Comparison of ENCODE assay signal across 29 cellular contexts in the genomic region with DNA sequence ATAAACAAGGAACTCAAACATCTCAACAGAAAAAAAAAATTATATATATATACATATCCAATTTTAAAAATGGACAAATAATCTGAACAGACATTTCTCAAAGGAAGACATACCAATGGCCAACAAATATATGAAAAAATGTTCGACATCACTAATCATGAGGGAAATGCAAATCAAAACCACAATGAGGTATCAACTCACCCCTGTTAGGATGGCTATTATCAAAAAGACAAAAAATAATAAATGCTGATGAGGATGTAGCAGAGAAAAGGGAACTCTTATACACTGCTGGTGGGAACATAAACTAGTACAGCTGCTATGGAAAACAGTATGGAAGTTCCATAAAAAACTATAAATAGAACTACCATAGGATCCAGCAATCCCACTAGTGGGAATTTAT.
"Had no signal": no experiment of that assay in that cellular context is flagged by ENCODE, and none has a peak within 500 bp of the region (broad histone marks: within the 10 kb centered on the region; RNA-seq: fewer than 3 reads in every experiment).

No MANE protein-coding gene starts in this region.

- H3K27me3 ChIP-seq: dorsolateral prefrontal cortex, gastroesophageal sphincter, hepatocyte, neural progenitor cell, right atrium auricular region, stomach, thyroid gland, upper lobe of left lung, vagina had no signal

- H3K4me2 ChIP-seq: hepatocyte, neural progenitor cell, smooth muscle cell had no signal

- ATAC-seq: activated CD4-positive, CD25-positive, alpha-beta regulatory T cell treated with anti-CD3 and anti-CD28 coated beads, Interleukin-2, amount 50 U/mL, for 24 hours; activated T-helper 17 cell treated with anti-CD3 and anti-CD28 coated beads, Interleukin-2, amount 50 U/mL, for 72 hours; gastroesophageal sphincter; stimulated activated naive B cell treated with anti-CD40 and anti-IgM and Interleukin-4, amounts not matched to agents 10 μg/mL and 1 μg/mL and 100 μg/mL, for 72 hours had no signal

- H3K4me1 Mint-ChIP-seq: neural progenitor cell had no signal

- H3K9ac ChIP-seq: neural progenitor cell had no signal

- H2AFZ ChIP-seq: hepatocyte, neural progenitor cell had no signal

- H3K36me3 ChIP-seq: thyroid gland had no signal

- H3K4me3 Mint-ChIP-seq: activated naive CD8-positive, alpha-beta T cell; activated T-cell treated with anti-CD3 and anti-CD28 coated beads, Interleukin-2, amount 50 U/mL, for 24 hours; activated T-helper 17 cell treated with anti-CD3 and anti-CD28 coated beads, Interleukin-2, amount 50 U/mL, for 72 hours; neural progenitor cell; stimulated activated naive B cell treated with anti-CD40 and anti-IgM and Interleukin-4, amounts not matched to agents 10 μg/mL and 1 μg/mL and 100 μg/mL, for 72 hours had no signal

- H3K27ac Mint-ChIP-seq: activated T-cell treated with anti-CD3 and anti-CD28 coated beads, Interleukin-2, amount 50 U/mL, for 24 hours; activated T-helper 17 cell treated with anti-CD3 and anti-CD28 coated beads, Interleukin-2, amount 50 U/mL, for 72 hours; neural progenitor cell; stimulated activated naive B cell treated with anti-CD40 and anti-IgM and Interleukin-4, amounts not matched to agents 10 μg/mL and 1 μg/mL and 100 μg/mL, for 72 hours had no signal

- H3K27me3 Mint-ChIP-seq: activated naive CD8-positive, alpha-beta T cell; activated T-cell treated with anti-CD3 and anti-CD28 coated beads, Interleukin-2, amount 50 U/mL, for 24 hours; activated T-helper 17 cell treated with anti-CD3 and anti-CD28 coated beads, Interleukin-2, amount 50 U/mL, for 72 hours; stimulated activated naive B cell treated with anti-CD40 and anti-IgM and Interleukin-4, amounts not matched to agents 10 μg/mL and 1 μg/mL and 100 μg/mL, for 72 hours had no signal

- H3K4me3 ChIP-seq: coronary artery, dorsolateral prefrontal cortex, gastroesophageal sphincter, hepatocyte, left ventricle myocardium inferior, lung, neural progenitor cell, right atrium auricular region, smooth muscle cell, stomach, thyroid gland, upper lobe of left lung, vagina had no signal

- H3K9me3 ChIP-seq: gastroesophageal sphincter, left ventricle myocardium inferior, right atrium auricular region, stomach, thyroid gland, upper lobe of left lung, vagina had no signal

- DNase-seq: activated CD4-positive, alpha-beta T cell treated with anti-CD3 and anti-CD28 coated beads for 48 hours; activated CD4-positive, alpha-beta T cell treated with anti-CD3 and anti-CD28 coated beads, Interleukin-2, amount 50 U/mL, for 48 hours; activated CD8-positive, alpha-beta memory T cell treated with anti-CD3 and anti-CD28 coated beads, Interleukin-2, amount 50 U/mL, for 48 hours; activated T-cell treated with anti-CD3 and anti-CD28 coated beads, Interleukin-2, amount 50 U/mL, for 24 hours; anterior cingulate cortex; cerebellar nuclear complex; dorsolateral prefrontal cortex; effector memory CD4-positive, alpha-beta T cell; islet precursor cell; left ventricle myocardium inferior; occipital lobe; stimulated activated CD4-positive, alpha-beta T cell treated with anti-CD3 and anti-CD28 coated beads, Interleukin-1b, Interleukin-23, amount 100 ng/mL, for 48 hours; stimulated activated CD4-positive, alpha-beta T cell treated with anti-CD3 and anti-CD28 coated beads, Interleukin-4, amount 100 ng/mL, for 4 hours; stimulated activated CD8-positive, alpha-beta memory T cell treated with anti-CD3 and anti-CD28 coated beads, Interleukin-4, amount 100 ng/mL, for 48 hours; stimulated activated naive B cell treated with anti-CD40 and anti-IgM and Interleukin-4, amounts not matched to agents 10 μg/mL and 1 μg/mL and 100 μg/mL, for 72 hours; stomach; thyroid gland; upper lobe of left lung had no signal

- H3K27ac ChIP-seq: coronary artery, dorsolateral prefrontal cortex, gastroesophageal sphincter, hepatocyte, right atrium auricular region, stomach, thyroid gland, upper lobe of left lung, vagina had no signal

- H3K4me1 ChIP-seq: neural progenitor cell, vagina had no signal

- H3K9me3 Mint-ChIP-seq: activated T-cell treated with anti-CD3 and anti-CD28 coated beads, Interleukin-2, amount 50 U/mL, for 24 hours; activated T-helper 17 cell treated with anti-CD3 and anti-CD28 coated beads, Interleukin-2, amount 50 U/mL, for 72 hours; neural progenitor cell had no signal
